Comparison of ENCODE assay signal across 8 cellular contexts in genomic region chr16:89362187-89362865, GRCh38.
DNase-seq lines count a peak whose midpoint lies in the region; ATAC-seq and TF ChIP-seq lines count a peak whose summit lies in the region.
"Not testable (repeated sequence)": the region's sequence is repeated elsewhere in the genome, so short reads cannot be mapped to it uniquely, and the experiment has no call there.

No MANE protein-coding gene starts in this region.

- in situ Hi-C loops in GM13977 (cut with MboI; ENCODE audit: low pct_unique_long_range_greater_than_20kb, low sequenced_read_pairs, unreplicated experiment); KBM-7 (cut with MboI; ENCODE audit: low pct_unique_long_range_greater_than_20kb, low sequenced_read_pairs): not testable (repeated sequence)

- H3K4me3 Mint-ChIP-seq in activated CD8-positive, alpha-beta T cell treated with anti-CD3 and anti-CD28 coated beads for 36 hours = not testable (repeated sequence)

- CTCF ChIA-PET in activated CD8-positive, alpha-beta T cell treated with anti-CD3 and anti-CD28 coated beads for 36 hours (lab: Charles Lee) = interaction anchor here (1.4 to 3.1 kb wide), 3 partner anchors 12 to 48 kb away, joined by 3 to 12 read pairs (median 6); no protein-coding TSS in a partner anchor

- peaks cover 92% of the 10 kb centered on the region for H3K4me1 Mint-ChIP-seq in activated CD8-positive, alpha-beta T cell treated with anti-CD3 and anti-CD28 coated beads for 36 hours (ENCODE audit: low read depth)

- POLR2A ChIA-PET in activated CD8-positive, alpha-beta T cell treated with anti-CD3 and anti-CD28 coated beads for 36 hours (lab: Charles Lee) = interaction anchor here (0.9 to 2.0 kb wide), 9 partner anchors 10 to 146 kb away, joined by 3 to 10 read pairs (median 3); partner anchors contain the start of gene SPG7

- intact Hi-C loops in activated CD8-positive, alpha-beta T cell treated with anti-CD3 and anti-CD28 coated beads for 36 hours (cut with micrococcal nuclease) = loop anchor here (5.0 kb wide), 1 partner anchor 80 kb away; no protein-coding TSS in a partner anchor

- DNase-seq in GM13977 (ENCODE audit: low spot score) = peak; percentile 80
- peak; percentile 39 for DNase-seq in KBM-7
- DNase-seq in activated CD8-positive, alpha-beta T cell treated with anti-CD3 and anti-CD28 coated beads for 36 hours = peak; percentile 39
- not testable (repeated sequence) for DNase-seq in epithelial cell of prostate (ENCODE audit: low read depth, low spot score)
- DNase-seq in mucosa of gallbladder (ENCODE audit: low spot score) = peak; percentile 55
- peak; percentile 74 for DNase-seq in superior temporal gyrus (ENCODE audit: extremely low spot score)

- not testable (repeated sequence) for H3K27me3 Mint-ChIP-seq in activated CD8-positive, alpha-beta T cell treated with anti-CD3 and anti-CD28 coated beads for 36 hours

- ATAC-seq in GM21381 (IDR thresholded peaks at IDR 0.05; ENCODE audit: unreplicated experiment) = peak; percentile 36
- ATAC-seq in HG02973 (IDR thresholded peaks at IDR 0.05; ENCODE audit: unreplicated experiment) = peak; percentile 37
- ATAC-seq in activated CD8-positive, alpha-beta T cell treated with anti-CD3 and anti-CD28 coated beads for 36 hours = not testable (repeated sequence)

- H3K9me3 Mint-ChIP-seq in activated CD8-positive, alpha-beta T cell treated with anti-CD3 and anti-CD28 coated beads for 36 hours = not testable (repeated sequence)

- H3K27ac Mint-ChIP-seq in activated CD8-positive, alpha-beta T cell treated with anti-CD3 and anti-CD28 coated beads for 36 hours = peak overlapping the region; percentile 83

- peak overlapping the region; percentile 87 for H3K27ac ChIP-seq in epithelial cell of prostate

- not testable (repeated sequence) for TF ChIP-seq CTCF in GM13977 (IDR thresholded peaks at IDR 0.05; ENCODE audit: extremely low read depth, insufficient read depth, missing control alignments); activated CD8-positive, alpha-beta T cell treated with anti-CD3 and anti-CD28 coated beads for 36 hours (IDR thresholded peaks at IDR 0.05)

- H3K36me3 Mint-ChIP-seq in activated CD8-positive, alpha-beta T cell treated with anti-CD3 and anti-CD28 coated beads for 36 hours (ENCODE audit: low read depth) = peaks cover 39% of the 10 kb centered on the region
